Comparison of ENCODE assay signal across 8 cellular contexts in genomic region chr20:49814057-49814675, GRCh38. TPM values are rescaled to one million over a fixed set of nuclear protein-coding genes. Genes with fewer than 3 reads are reported as not detected.
DNase-seq lines count a peak whose midpoint lies in the region; ATAC-seq and TF ChIP-seq lines count a peak whose summit lies in the region.

No MANE protein-coding gene starts in this region.

- no peaks in the 10 kb centered on the region for H3K27me3 Mint-ChIP-seq in Caco-2 (ENCODE audit: insufficient read depth, unreplicated experiment)
- no peaks in the 10 kb centered on the region for H3K27me3 Mint-ChIP-seq in natural killer cell (ENCODE audit: low read depth in 2 of 2)

- TF ChIP-seq POLR2A in breast epithelium (IDR thresholded peaks at IDR 0.05): no peak

- no peak for DNase-seq in Caco-2
- peak; percentile 32 for DNase-seq in LHCN-M2 (ENCODE audit: low read depth)
- DNase-seq in breast epithelium (ENCODE audit: low spot score in 2 of 2): no peak
- no peak for DNase-seq in natural killer cell
- DNase-seq in NCI-H1417 (lab: John Stamatoyannopoulos, UW): no peak
- DNase-seq in NCI-H526 treated with DMSO at 0.1 percent for 48 hours (lab: John Stamatoyannopoulos, UW): no peak
- DNase-seq in RKO (ENCODE audit: low spot score): no peak
- DNase-seq in A172 (ENCODE audit: low spot score): no peak

- POLR2A ChIA-PET in Caco-2 (lab: Charles Lee): no interaction called here

- H3K4me3 ChIP-seq in Caco-2 (ENCODE audit: low read depth, low read length) (no peak overlapping the region; the same call in 1 of the 2 replicates), breast epithelium (no peak overlapping the region)

- peak overlapping the region; percentile 6 to 97 for H3K27ac ChIP-seq in breast epithelium

- intact Hi-C loops in Caco-2 (cut with micrococcal nuclease; ENCODE audit: unreplicated experiment) (no loop called here), breast epithelium (cut with DNase I; ENCODE audit: low total_unique reads) (no loop called here), natural killer cell (cut with micrococcal nuclease) (loop anchor here (5.0 kb wide), 2 partner anchors 37 to 102 kb away; partner anchors contain the start of gene B4GALT5)

- peaks cover under 1% of the 10 kb centered on the region for H3K9me3 Mint-ChIP-seq in Caco-2 (ENCODE audit: unreplicated experiment)
- no peaks in the 10 kb centered on the region for H3K9me3 Mint-ChIP-seq in natural killer cell

- no TSS peak for BruUV-seq in Caco-2 (replicated peaks; lab: Mats Ljungman, UMichigan)

- H3K36me3 Mint-ChIP-seq in Caco-2 (ENCODE audit: insufficient read depth, unreplicated experiment) (peaks cover 52% of the 10 kb centered on the region), natural killer cell (peaks cover 3% of the 10 kb centered on the region)

- H3K4me1 ChIP-seq in Caco-2: peaks cover 25% of the 10 kb centered on the region
- H3K4me1 ChIP-seq in breast epithelium: peaks cover 0 to 6% of the 10 kb centered on the region in 2 donors

- H3K9me3 ChIP-seq in Caco-2 (no peaks in the 10 kb centered on the region), breast epithelium (no peaks in the 10 kb centered on the region)

- H3K4me3 Mint-ChIP-seq in Caco-2 (ENCODE audit: unreplicated experiment) (peak overlapping the region; percentile 97), natural killer cell (peak overlapping the region; percentile 94)

- H3K27me3 ChIP-seq in Caco-2 (replicated peaks; ENCODE audit: control insufficient read depth, insufficient read depth, low read length): no peaks in the 10 kb centered on the region
- no peaks in the 10 kb centered on the region for H3K27me3 ChIP-seq in breast epithelium

- TF ChIP-seq CTCF in Caco-2 (IDR thresholded peaks at IDR 0.05; ENCODE audit: insufficient read depth in 1 of 2, low read depth in 1 of 2, low read length in 1 of 2, severe bottlenecking in 1 of 2, unreplicated experiment in 1 of 2): no peak
- TF ChIP-seq CTCF in breast epithelium (IDR thresholded peaks at IDR 0.05): no peak
- no peak for TF ChIP-seq CTCF in natural killer cell (IDR thresholded peaks at IDR 0.05)

- peak overlapping the region; percentile 96 for H3K27ac Mint-ChIP-seq in Caco-2 (ENCODE audit: unreplicated experiment)
- peak overlapping the region; percentile 85 to 93 for H3K27ac Mint-ChIP-seq in natural killer cell

- H3K4me1 Mint-ChIP-seq in Caco-2 (ENCODE audit: low read depth, unreplicated experiment): peaks cover 41% of the 10 kb centered on the region
- peaks cover 35 to 36% of the 10 kb centered on the region in 2 donors for H3K4me1 Mint-ChIP-seq in natural killer cell

- no peak for ATAC-seq in natural killer cell

- H3K36me3 ChIP-seq in Caco-2 (ENCODE audit: control insufficient read depth, insufficient read depth, low read length) (no peaks in the 10 kb centered on the region), breast epithelium (no peaks in the 10 kb centered on the region)

- CTCF ChIA-PET in Caco-2 (lab: Charles Lee): interaction anchor here (0.7 kb wide), 1 partner anchor 32 kb away, joined by 3 read pairs; no protein-coding TSS in a partner anchor

RNA-seq across cellular contexts. Expression of gene SLC9A8, which starts 1.5 kb away (rescaled TPM):
- total RNA-seq in Caco-2 (2022) (19.5 and 21.4 TPM in 2 replicates), LHCN-M2 (2014; rRNA removed) (7.2 and 8.5 TPM in 2 replicates), breast epithelium (10 to 100 TPM; 11.8 to 13.5 (median 13.3) TPM), natural killer cell (10 to 100 TPM; 54.5 to 68.7 (median 58.8) TPM)
- 6.0 TPM for polyA plus RNA-seq in LHCN-M2 (2012)
- 9.9 and 10.6 TPM in 2 replicates for total RNA-seq in A172 (2014; rRNA removed; shearing (Covaris generic))
